ENCODE assay signal across 8 cellular contexts in the genomic region with DNA sequence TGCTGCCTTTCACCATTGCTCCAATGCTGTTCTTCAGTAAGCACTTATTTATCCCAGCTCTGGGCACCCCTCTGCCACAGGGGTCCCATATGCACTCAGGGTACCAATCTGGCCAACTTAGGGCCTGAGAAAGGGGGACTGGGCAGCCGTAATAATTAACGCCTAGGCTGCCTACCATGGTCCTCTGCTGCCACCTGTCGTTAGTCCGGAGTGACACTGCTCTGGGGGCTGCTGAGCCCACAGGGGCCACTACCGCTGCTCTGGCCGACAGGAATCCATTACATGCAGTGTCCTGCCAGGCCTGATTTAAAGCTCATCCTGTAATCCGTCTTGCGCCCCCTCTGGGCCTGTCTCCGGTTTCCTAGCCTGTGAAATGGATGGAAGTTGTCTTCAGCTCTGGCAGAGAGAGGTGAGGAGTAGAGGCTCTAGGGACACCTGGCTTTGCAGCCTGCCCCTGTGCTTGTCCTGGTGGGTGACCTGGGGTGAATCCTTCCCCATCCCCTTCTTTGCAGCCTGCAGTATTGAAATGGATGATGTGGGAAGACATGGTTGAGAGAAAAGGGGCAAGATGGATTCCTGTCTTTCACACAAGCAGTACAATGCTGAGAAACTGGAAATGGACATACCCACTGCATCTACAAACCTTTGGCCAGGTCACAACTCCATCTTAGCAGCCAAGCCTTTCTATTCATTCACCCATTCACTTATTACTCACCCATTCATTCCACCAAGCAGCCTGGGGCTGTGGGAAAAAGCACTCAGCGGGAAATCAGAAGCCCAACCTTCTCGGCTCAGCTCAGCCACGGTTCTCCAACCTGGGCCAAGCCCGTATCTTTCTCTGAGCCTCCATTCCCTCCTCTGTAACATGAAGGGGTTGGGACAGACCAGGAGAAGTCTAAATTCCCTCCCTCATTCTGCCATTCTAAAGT.
DNase-seq lines count a peak whose midpoint lies in the region; TF ChIP-seq lines count a peak whose summit lies in the region.

No MANE protein-coding gene starts in this region.

- TF ChIP-seq CTCF in GM12875 (IDR thresholded peaks at IDR 0.05; ENCODE audit: borderline replicate concordance, insufficient read depth, low read depth, low read length) (peak; percentile 84), LNCAP (IDR thresholded peaks at IDR 0.05) (peak; percentile 73)

- DNase-seq in AG08396 (ENCODE audit: low spot score) (peak; percentile 70), UCSD-AML1 (lab: John Stamatoyannopoulos, UW; ENCODE audit: unreplicated experiment) (peak; percentile 43), ecto neural progenitor cell (ENCODE audit: low spot score) (peak; percentile 88), lung microvascular endothelial cell (ENCODE audit: low read depth in 2 of 2) (peak; percentile 39 to 69), superior temporal gyrus (ENCODE audit: extremely low spot score) (peak; percentile 32), amniotic stem cell (lab: John Stamatoyannopoulos, UW) (no peak)

- no peak overlapping the region for H3K4me3 ChIP-seq in GM12875 (ENCODE audit: low read depth, low read length)
